In the genomic region with DNA sequence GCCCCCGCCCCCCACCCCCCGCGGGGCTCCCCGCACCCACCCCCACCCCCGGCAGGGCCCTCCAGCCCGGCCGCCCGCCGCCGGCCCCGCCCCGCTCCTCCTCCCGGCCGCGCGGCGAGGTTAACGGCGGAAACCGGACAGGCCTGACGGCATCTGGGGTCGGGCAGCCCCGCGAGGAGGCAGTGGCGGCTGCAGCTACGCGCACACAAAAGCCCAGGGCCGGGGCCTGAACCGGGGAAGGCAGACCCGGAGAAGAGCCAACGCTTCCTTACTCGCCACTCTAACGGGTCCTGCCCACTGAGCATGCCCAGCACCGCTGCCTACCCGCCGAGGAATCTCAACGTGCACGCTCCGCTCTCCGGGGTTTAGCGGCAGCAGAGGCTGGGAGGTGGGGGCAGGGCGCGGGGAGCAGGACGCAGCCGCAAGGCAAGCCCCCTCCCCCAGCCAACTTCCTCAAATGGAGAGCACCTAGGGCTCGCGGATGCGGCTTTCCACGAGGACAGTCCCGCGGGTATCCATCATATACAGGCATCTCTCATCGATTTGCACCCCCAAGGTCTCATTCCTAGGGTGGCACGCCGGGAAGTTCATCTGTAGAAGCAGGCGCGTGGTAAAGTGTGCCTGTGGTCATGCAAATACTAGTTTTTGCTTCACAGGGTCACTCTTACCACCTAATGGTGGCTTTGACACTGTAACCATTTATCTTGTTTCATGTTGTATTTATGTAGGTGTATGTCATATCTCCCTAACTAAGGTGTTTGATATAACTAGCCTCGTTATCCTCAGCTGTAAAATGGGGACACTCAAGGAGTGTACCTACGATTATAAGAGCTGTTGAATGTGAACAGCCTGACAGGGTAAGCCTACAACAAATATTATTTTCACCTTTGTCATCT, we compare ENCODE assay signal across 8 cellular contexts. TPM values are rescaled to one million over a fixed set of nuclear protein-coding genes. Genes with fewer than 3 reads are reported as not detected.
A peak's percentile ranks its signal among the peaks of the same experiment; 100 is the strongest.
DNase-seq lines count a peak whose midpoint lies in the region; TF ChIP-seq lines count a peak whose summit lies in the region.

A gene (minus strand): TSS at position 339 of the 896 bp plus-strand sequence. CDS start 761 bp downstream, outside the sequence.

- DNase-seq in GM06990 (ENCODE audit: extremely low read depth, insufficient read length) = peak; percentile 97
- DNase-seq in HFF-Myc (ENCODE audit: extremely low read depth, low read depth) = peak; percentile 72
- peak; percentile 94 for DNase-seq in MV-4-11 (lab: John Stamatoyannopoulos, UW)
- DNase-seq in SJSA1 (ENCODE audit: low read depth in 1 of 2, low spot score in 2 of 2) = peak; percentile 96 to 97
- peak; percentile 73 to 90 (median 84) for DNase-seq in activated naive CD4-positive, alpha-beta T cell (lab: John Stamatoyannopoulos, UW)
- DNase-seq in foreskin melanocyte = peak; percentile 89
- peak; percentile 85 for DNase-seq in stromal cell of bone marrow (ENCODE audit: low read depth)

- H3K36me3 ChIP-seq in GM06990 (ENCODE audit: control insufficient read depth, insufficient read depth, low read length) (no peaks in the 10 kb centered on the region), SJSA1 (peaks cover 4% of the 10 kb centered on the region), neuron (ENCODE audit: insufficient read depth, low read length) (peaks cover 4% of the 10 kb centered on the region)

- no peaks in the 10 kb centered on the region for H3K27me3 ChIP-seq in GM06990 (replicated peaks; ENCODE audit: control insufficient read depth, insufficient read depth, low read length)
- no peaks in the 10 kb centered on the region for H3K27me3 ChIP-seq in SJSA1 (replicated peaks)
- H3K27me3 ChIP-seq in neuron (ENCODE audit: insufficient read depth, low read length) = no peaks in the 10 kb centered on the region

- H3K4me3 ChIP-seq in GM06990 (replicated peaks; ENCODE audit: low read depth, low read length) (peak within 1 kb of the TSS; percentile 93), HFF-Myc (replicated peaks; ENCODE audit: low read depth, low read length) (peak within 1 kb of the TSS; percentile 88), SJSA1 (peak within 1 kb of the TSS; percentile 92), neuron (ENCODE audit: low read length) (peak within 1 kb of the TSS; percentile 78)

- TF ChIP-seq CTCF in GM06990 (IDR thresholded peaks at IDR 0.05; ENCODE audit: insufficient read depth, low read length, poor library complexity, severe bottlenecking) (no peak), HFF-Myc (IDR thresholded peaks at IDR 0.05; ENCODE audit: low read depth, low read length, missing control alignments) (no peak)

- H2AFZ ChIP-seq in neuron (ENCODE audit: low read depth, low read length) = peak within 1 kb of the TSS; percentile 50

- H3K9me3 ChIP-seq in SJSA1 (replicated peaks) (no peaks in the 10 kb centered on the region), neuron (ENCODE audit: low read length) (no peaks in the 10 kb centered on the region)

- H3K4me1 ChIP-seq in SJSA1 (replicated peaks) (peaks cover 18% of the 10 kb centered on the region), neuron (ENCODE audit: insufficient read depth, low read length) (peaks cover 20% of the 10 kb centered on the region)

- peak within 1 kb of the TSS; percentile 76 for H3K27ac ChIP-seq in SJSA1

RNA-seq across cellular contexts. Expression of the gene that starts here (rescaled TPM):
- 50.2 and 54.6 TPM in 2 replicates for total RNA-seq in SJSA1 (2014; rRNA removed; shearing (Covaris generic))

Comparison
In these comparisons a context has a peak if more than half of its experiments do, and no peak if none do; other contexts are left out.
1. Peak in every context shown above with its lines: DNase-seq, H3K4me3 ChIP-seq and H3K27ac ChIP-seq.